In the genomic region with DNA sequence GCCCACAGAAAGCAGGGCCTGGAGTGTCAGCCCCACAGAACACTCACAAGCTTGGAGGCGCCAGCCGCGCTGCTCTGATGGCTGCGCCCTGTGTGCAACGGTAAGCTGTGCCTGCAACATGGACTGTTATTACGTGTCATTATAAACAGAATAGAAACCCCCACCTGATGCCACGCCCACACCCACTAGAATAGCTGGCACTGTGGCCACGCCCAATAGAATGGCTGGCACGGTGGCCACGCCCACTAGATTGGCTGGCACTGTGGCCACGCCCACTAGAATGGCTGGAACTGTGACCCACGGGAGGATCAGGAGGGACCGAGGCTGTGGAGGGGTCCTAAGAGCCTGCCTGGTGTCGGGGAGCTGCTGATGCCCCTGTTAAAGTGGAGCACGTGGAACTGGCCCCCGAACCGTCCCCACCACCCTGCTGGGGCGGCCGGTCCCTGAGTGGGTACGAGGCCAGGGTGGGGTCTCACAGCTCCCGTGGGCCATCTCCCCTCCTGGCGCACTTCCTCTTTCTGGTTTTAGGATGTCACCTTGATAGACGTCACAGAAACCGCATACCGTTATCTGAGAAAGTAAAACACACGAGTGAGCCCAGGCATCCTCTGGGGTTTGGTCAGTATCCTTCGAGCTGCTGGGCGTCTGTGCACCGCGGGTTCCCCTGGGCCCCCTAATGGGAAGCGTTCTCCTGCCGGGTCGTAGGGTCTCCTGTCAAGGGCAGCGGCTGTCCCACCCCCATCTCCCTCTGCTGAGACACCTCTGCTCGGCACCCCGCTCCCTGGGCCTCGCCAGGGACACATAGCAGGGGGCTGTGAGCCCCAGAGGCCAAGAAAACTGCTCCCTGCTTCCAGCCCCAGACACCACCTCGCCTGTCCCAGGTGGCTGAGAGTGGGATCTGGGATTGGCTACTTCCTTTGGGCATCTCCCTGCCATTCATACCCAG, we compare ENCODE assay signal across 8 cellular contexts. TPM values are rescaled to one million over a fixed set of nuclear protein-coding genes. Genes with fewer than 3 reads are reported as not detected.
DNase-seq lines count a peak whose midpoint lies in the region; ATAC-seq and TF ChIP-seq lines count a peak whose summit lies in the region.

No MANE protein-coding gene starts in this region.

- H3K27ac Mint-ChIP-seq in WTC11 = no peak overlapping the region

- CTCF ChIA-PET in WTC11 (lab: Charles Lee) = interaction anchor here (0.8 to 3.2 kb wide), 5 partner anchors 13 to 195 kb away, joined by 3 to 14 read pairs (median 4); a partner anchor contains a TSS

- POLR2A ChIA-PET in WTC11 (lab: Charles Lee) = no interaction called here

- H3K4me3 Mint-ChIP-seq in WTC11 = no peak overlapping the region

- no peaks in the 10 kb centered on the region for H3K36me3 Mint-ChIP-seq in WTC11

- H3K27ac ChIP-seq in psoas muscle = no peak overlapping the region
- no peak overlapping the region for H3K27ac ChIP-seq in ovary

- peak; percentile 24 for TF ChIP-seq POLR2A in GM10847 (IDR thresholded peaks at IDR 0.05; ENCODE audit: extremely low read depth, insufficient read length)
- no peak for TF ChIP-seq POLR2A in ovary (IDR thresholded peaks at IDR 0.05)

- no peaks in the 10 kb centered on the region for H3K9me3 Mint-ChIP-seq in WTC11

- intact Hi-C loops in psoas muscle (cut with DNase I) (no loop called here), ovary (cut with DNase I) (no loop called here)

- H3K27me3 ChIP-seq in psoas muscle (ENCODE audit: insufficient read depth in 3 of 3, low read length in 2 of 3) (peaks cover 0 to 95% (median 31%) of the 10 kb centered on the region in 3 donors), ovary (no peaks in the 10 kb centered on the region)

- ATAC-seq in GM21737 (IDR thresholded peaks at IDR 0.05; ENCODE audit: unreplicated experiment) = peak; percentile 46
- ATAC-seq in psoas muscle = no peak
- ATAC-seq in WTC11 = no peak

- H3K4me3 ChIP-seq in psoas muscle = no peak overlapping the region
- H3K4me3 ChIP-seq in ovary = no peak overlapping the region

- DNase-seq in NCI-H1048 (lab: John Stamatoyannopoulos, UW) (peak; percentile 69), psoas muscle (no peak), ovary (no peak), WTC11 (ENCODE audit: low spot score) (no peak)
- DNase-seq in activated CD8-positive, alpha-beta memory T cell treated with anti-CD3 and anti-CD28 coated beads for 4 hours (ENCODE audit: low read depth in 2 of 2) = peak; percentile 50 to 76
- DNase-seq in stimulated activated CD4-positive, alpha-beta T cell treated with anti-CD3 and anti-CD28 coated beads, Interleukin-12 subunit alpha, Interleukin-12 subunit beta, amount 100 ng/mL, for 48 hours (ENCODE audit: low read depth in 2 of 3, low spot score in 1 of 3) = peak; percentile 53 to 61 (median 61)

- WGBS in psoas muscle, 3 donors = 69 to 72% (median 70%) methylated on average over 37 to 38 of the region's 38 CpGs
- WGBS in ovary, 3 donors = 56 to 65% (median 60%) methylated on average over 38 of the region's 38 CpGs

- H3K36me3 ChIP-seq in psoas muscle (ENCODE audit: insufficient read depth in 1 of 2, low read depth in 1 of 2) = no peaks in the 10 kb centered on the region
- no peaks in the 10 kb centered on the region for H3K36me3 ChIP-seq in ovary

- H3K27me3 Mint-ChIP-seq in WTC11 (ENCODE audit: low read depth) = peaks cover 35% of the 10 kb centered on the region

- peaks cover 37% of the 10 kb centered on the region for H3K4me1 Mint-ChIP-seq in WTC11

- TF ChIP-seq CTCF in psoas muscle (IDR thresholded peaks at IDR 0.05) = no peak
- TF ChIP-seq CTCF in ovary (IDR thresholded peaks at IDR 0.05) = no peak
- no peak for TF ChIP-seq CTCF in WTC11 (IDR thresholded peaks at IDR 0.05)

- no peak for TF ChIP-seq EP300 in ovary (IDR thresholded peaks at IDR 0.05)

- H3K9me3 ChIP-seq in psoas muscle (no peaks in the 10 kb centered on the region), ovary (no peaks in the 10 kb centered on the region)

- H3K4me1 ChIP-seq in psoas muscle (no peaks in the 10 kb centered on the region), ovary (ENCODE audit: insufficient read depth) (peaks cover under 1% of the 10 kb centered on the region)

TF ChIP-seq in WTC11, 78 proteins besides CTCF, POLR2A, EP300 and RAD21:
- TF ChIP-seq RELA (CRISPR knock-in tag; IDR thresholded peaks at IDR 0.05; ENCODE audit: borderline replicate concordance) (no peak), TCF7 (CRISPR knock-in tag; IDR thresholded peaks at IDR 0.05; ENCODE audit: low read depth) (no peak), ZNF232 (CRISPR knock-in tag; IDR thresholded peaks at IDR 0.05) (no peak), HMGA2 (CRISPR knock-in tag; IDR thresholded peaks at IDR 0.05) (no peak), ETV6 (CRISPR knock-in tag; IDR thresholded peaks at IDR 0.05) (no peak), SMAD4 (CRISPR knock-in tag; IDR thresholded peaks at IDR 0.05) (no peak), TP53 (CRISPR knock-in tag; IDR thresholded peaks at IDR 0.05) (no peak), MXD4 (CRISPR knock-in tag; IDR thresholded peaks at IDR 0.05; ENCODE audit: borderline replicate concordance) (no peak), IRF2 (CRISPR knock-in tag; IDR thresholded peaks at IDR 0.05; ENCODE audit: borderline replicate concordance, low read depth) (no peak), SP1 (CRISPR knock-in tag; conservative IDR thresholded peaks at IDR 0.05) (no peak), NFATC4 (CRISPR knock-in tag; IDR thresholded peaks at IDR 0.05) (no peak), ZNF671 (CRISPR knock-in tag; IDR thresholded peaks at IDR 0.05) (no peak), ESRRA (CRISPR knock-in tag; IDR thresholded peaks at IDR 0.05; ENCODE audit: borderline replicate concordance) (no peak), CBFB (CRISPR knock-in tag; IDR thresholded peaks at IDR 0.05; ENCODE audit: low read depth) (no peak), NFE2L1 (CRISPR knock-in tag; IDR thresholded peaks at IDR 0.05) (no peak), GTF2I (CRISPR knock-in tag; conservative IDR thresholded peaks at IDR 0.05) (no peak)
- TF ChIP-seq, protein P1, sequence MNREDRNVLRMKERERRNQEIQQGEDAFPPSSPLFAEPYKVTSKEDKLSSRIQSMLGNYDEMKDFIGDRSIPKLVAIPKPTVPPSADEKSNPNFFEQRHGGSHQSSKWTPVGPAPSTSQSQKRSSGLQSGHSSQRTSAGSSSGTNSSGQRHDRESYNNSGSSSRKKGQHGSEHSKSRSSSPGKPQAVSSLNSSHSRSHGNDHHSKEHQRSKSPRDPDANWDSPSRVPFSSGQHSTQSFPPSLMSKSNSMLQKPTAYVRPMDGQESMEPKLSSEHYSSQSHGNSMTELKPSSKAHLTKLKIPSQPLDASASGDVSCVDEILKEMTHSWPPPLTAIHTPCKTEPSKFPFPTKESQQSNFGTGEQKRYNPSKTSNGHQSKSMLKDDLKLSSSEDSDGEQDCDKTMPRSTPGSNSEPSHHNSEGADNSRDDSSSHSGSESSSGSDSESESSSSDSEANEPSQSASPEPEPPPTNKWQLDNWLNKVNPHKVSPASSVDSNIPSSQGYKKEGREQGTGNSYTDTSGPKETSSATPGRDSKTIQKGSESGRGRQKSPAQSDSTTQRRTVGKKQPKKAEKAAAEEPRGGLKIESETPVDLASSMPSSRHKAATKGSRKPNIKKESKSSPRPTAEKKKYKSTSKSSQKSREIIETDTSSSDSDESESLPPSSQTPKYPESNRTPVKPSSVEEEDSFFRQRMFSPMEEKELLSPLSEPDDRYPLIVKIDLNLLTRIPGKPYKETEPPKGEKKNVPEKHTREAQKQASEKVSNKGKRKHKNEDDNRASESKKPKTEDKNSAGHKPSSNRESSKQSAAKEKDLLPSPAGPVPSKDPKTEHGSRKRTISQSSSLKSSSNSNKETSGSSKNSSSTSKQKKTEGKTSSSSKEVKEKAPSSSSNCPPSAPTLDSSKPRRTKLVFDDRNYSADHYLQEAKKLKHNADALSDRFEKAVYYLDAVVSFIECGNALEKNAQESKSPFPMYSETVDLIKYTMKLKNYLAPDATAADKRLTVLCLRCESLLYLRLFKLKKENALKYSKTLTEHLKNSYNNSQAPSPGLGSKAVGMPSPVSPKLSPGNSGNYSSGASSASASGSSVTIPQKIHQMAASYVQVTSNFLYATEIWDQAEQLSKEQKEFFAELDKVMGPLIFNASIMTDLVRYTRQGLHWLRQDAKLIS (CRISPR knock-in tag; IDR thresholded peaks at IDR 0.05; ENCODE audit: borderline replicate concordance) = no peak
- TF ChIP-seq, protein P2, sequence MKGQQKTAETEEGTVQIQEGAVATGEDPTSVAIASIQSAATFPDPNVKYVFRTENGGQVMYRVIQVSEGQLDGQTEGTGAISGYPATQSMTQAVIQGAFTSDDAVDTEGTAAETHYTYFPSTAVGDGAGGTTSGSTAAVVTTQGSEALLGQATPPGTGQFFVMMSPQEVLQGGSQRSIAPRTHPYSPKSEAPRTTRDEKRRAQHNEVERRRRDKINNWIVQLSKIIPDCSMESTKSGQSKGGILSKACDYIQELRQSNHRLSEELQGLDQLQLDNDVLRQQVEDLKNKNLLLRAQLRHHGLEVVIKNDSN (CRISPR knock-in tag; IDR thresholded peaks at IDR 0.05) = no peak

RNA-seq across cellular contexts. Expression of a gene that starts 25.4 kb away (rescaled TPM):
- 1 to 10 TPM in 1 of 4 donors, under 1 TPM in 3; 0.32 to 1.0 (median 0.92) TPM for total RNA-seq in psoas muscle
- polyA plus RNA-seq in psoas muscle = under 1 TPM; 0.59 to 0.88 (median 0.69) TPM
- total RNA-seq in ovary = 1 to 10 TPM; 1.8 to 7.7 (median 4.8) TPM
- 1 to 10 TPM in 1 of 2 donors, under 1 TPM in 1; 0.68 to 2.6 TPM for polyA plus RNA-seq in ovary
- 26.2 to 41.7 TPM (median 30.8 TPM) in 3 replicates for total RNA-seq in WTC11 (2021)

RNA-seq across cellular contexts. Expression of a gene that starts 28.9 kb away (rescaled TPM):
- not detected for total RNA-seq in psoas muscle
- polyA plus RNA-seq in psoas muscle = not detected
- not detected for total RNA-seq in ovary
- polyA plus RNA-seq in ovary = not detected
- 0.57 to 1.3 TPM (median 0.66 TPM) in 3 replicates for total RNA-seq in WTC11 (2021)

RNA-seq across cellular contexts. Expression of a gene that starts 39.9 kb away (rescaled TPM):
- total RNA-seq in psoas muscle (10 to 100 TPM; 12.8 to 14.9 (median 14.3) TPM), ovary (10 to 100 TPM; 23.6 to 54.3 (median 47.0) TPM), WTC11 (2021) (56.2 to 70.2 TPM (median 56.6 TPM) in 3 replicates)
- polyA plus RNA-seq in psoas muscle (10 to 100 TPM in 2 of 3 donors, 1 to 10 TPM in 1; 7.3 to 15.9 (median 14.2) TPM), ovary (10 to 100 TPM; 26.5 to 30.1 TPM)

RNA-seq across cellular contexts. Expression of a gene that starts 51.6 kb away (rescaled TPM):
- total RNA-seq in psoas muscle = 10 to 100 TPM; 23.0 to 32.4 (median 27.9) TPM
- polyA plus RNA-seq in psoas muscle = 10 to 100 TPM in 2 of 3 donors, 1 to 10 TPM in 1; 10.0 to 23.9 (median 12.7) TPM
- total RNA-seq in ovary = 10 to 100 TPM; 49.4 to 82.2 (median 69.8) TPM
- 10 to 100 TPM; 42.9 to 47.0 TPM for polyA plus RNA-seq in ovary
- 69.3 to 87.3 TPM (median 71.6 TPM) in 3 replicates for total RNA-seq in WTC11 (2021)

Comparison
In these comparisons a context has a peak if more than half of its experiments do, and no peak if none do; other contexts are left out.
1. DNase-seq: peak in NCI-H1048 (single experiment), activated CD8-positive, alpha-beta memory T cell treated with anti-CD3 and anti-CD28 coated beads for 4 hours (2 of 2) and stimulated activated CD4-positive, alpha-beta T cell treated with anti-CD3 and anti-CD28 coated beads, Interleukin-12 subunit alpha, Interleukin-12 subunit beta, amount 100 ng/mL, for 48 hours (3 of 3); none in psoas muscle (0 of 2), ovary (0 of 5) and WTC11 (single experiment).